Comparison of ENCODE assay signal across 13 cellular contexts in the genomic region with DNA sequence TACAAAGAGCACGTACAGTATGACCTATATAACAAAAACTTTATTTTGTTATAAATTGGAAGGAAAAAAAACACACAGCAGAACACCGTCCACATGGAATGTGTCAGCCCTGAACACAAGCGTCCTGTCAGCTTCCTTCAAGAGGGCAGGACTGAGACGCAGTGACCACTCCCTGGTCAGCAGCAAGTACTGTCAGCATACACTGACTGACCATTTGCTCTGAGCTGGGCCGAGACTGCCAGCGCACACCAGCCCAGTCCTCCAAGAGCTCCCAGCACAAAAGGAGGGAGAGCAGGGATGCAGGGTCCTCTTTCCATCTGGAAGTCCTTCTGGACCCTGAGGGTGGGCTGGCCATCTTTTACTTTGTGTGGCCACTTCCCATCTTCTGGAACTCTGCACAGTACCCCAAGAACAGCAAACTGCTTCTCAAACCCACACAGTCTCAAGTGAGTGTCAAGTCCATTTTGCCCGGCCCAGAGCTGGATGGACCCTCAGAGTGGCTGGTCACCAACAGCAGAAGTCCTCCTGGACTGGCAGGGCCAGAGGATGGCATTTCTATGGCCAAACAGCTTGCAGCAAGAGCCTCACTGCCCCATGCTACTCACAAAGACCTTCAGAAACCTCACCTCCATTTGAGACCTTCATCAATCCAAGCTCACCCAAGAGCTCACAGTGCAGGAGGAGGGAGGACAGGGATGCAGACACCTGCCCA. TPM values are rescaled to one million over a fixed set of nuclear protein-coding genes. Genes with fewer than 3 reads are reported as not detected.
DNase-seq lines count a peak whose midpoint lies in the region; ATAC-seq and TF ChIP-seq lines count a peak whose summit lies in the region.
"Had no signal": no experiment of that assay in that cellular context is flagged by ENCODE, and none has a peak within 500 bp of the region (broad histone marks: within the 10 kb centered on the region; RNA-seq: fewer than 3 reads in every experiment).

No MANE protein-coding gene starts in this region.

- TF ChIP-seq CTCF in OCI-LY7 (conservative IDR thresholded peaks at IDR 0.05; ENCODE audit: low read length): no peak
- TF ChIP-seq CTCF in spleen (IDR thresholded peaks at IDR 0.05 in 8 of 11, conservative IDR thresholded peaks at IDR 0.05 in 3 of 11): no peak

- no TSS peak for BruUV-seq in OCI-LY7 (replicated peaks; lab: Mats Ljungman, UMichigan)

- peaks cover 5% of the 10 kb centered on the region; the same call in 1 of the 2 replicates for H3K9me3 ChIP-seq in OCI-LY7 (ENCODE audit: low read length)
- no peaks in the 10 kb centered on the region for H3K9me3 ChIP-seq in spleen
- H3K9me3 ChIP-seq: MG63, tibial nerve had no signal

- POLR2A ChIA-PET in OCI-LY7 (lab: Charles Lee): interaction anchor here (0.6 to 1.2 kb wide), 6 partner anchors 8 to 422 kb away, joined by 3 to 5 read pairs (median 3); no protein-coding TSS in a partner anchor

- no peaks in the 10 kb centered on the region for H3K9me3 Mint-ChIP-seq in central memory CD8-positive, alpha-beta T cell
- H3K9me3 Mint-ChIP-seq: dendritic cell treated with granulocyte-macrophage colony-stimulating factor and Interleukin-4, amounts not matched to agents 40 ng/mL and 50 ng/mL, for 4 days had no signal

- H3K79me2 ChIP-seq in OCI-LY7 (ENCODE audit: insufficient read depth, low read depth, low read length): peaks cover 100% of the 10 kb centered on the region

- no peak for TF ChIP-seq POLR2A in spleen (IDR thresholded peaks at IDR 0.05)

- peaks cover 96% of the 10 kb centered on the region for H3K4me1 ChIP-seq in OCI-LY7 (ENCODE audit: insufficient read depth, low read length, poor library complexity, severe bottlenecking)
- H3K4me1 ChIP-seq in spleen: peaks cover 42 to 100% (median 97%) of the 10 kb centered on the region in 6 donors

- H3K27ac Mint-ChIP-seq in central memory CD8-positive, alpha-beta T cell (ENCODE audit: low read depth): peak overlapping the region; percentile 99
- H3K27ac Mint-ChIP-seq: dendritic cell treated with granulocyte-macrophage colony-stimulating factor and Interleukin-4, amounts not matched to agents 40 ng/mL and 50 ng/mL, for 4 days had no signal

- no peak for ATAC-seq in central memory CD8-positive, alpha-beta T cell (replicated peaks; ENCODE audit: extremely low read depth, poor library complexity, severe bottlenecking)
- ATAC-seq in HG03354 (IDR thresholded peaks at IDR 0.05; ENCODE audit: poor library complexity, severe bottlenecking, unreplicated experiment): no peak

- peak overlapping the region; percentile 49 for H3K27ac ChIP-seq in OCI-LY7 (ENCODE audit: low read depth, low read length, poor library complexity, severe bottlenecking)
- peak overlapping the region; percentile 6 to 94 (median 78) for H3K27ac ChIP-seq in spleen

- H2AFZ ChIP-seq in OCI-LY7 (ENCODE audit: low read length): no peak overlapping the region

- no peaks in the 10 kb centered on the region for H3K9me2 ChIP-seq in OCI-LY7 (ENCODE audit: insufficient read depth, low read length)

- peak overlapping the region; percentile 77 for H3K4me3 Mint-ChIP-seq in central memory CD8-positive, alpha-beta T cell
- H3K4me3 Mint-ChIP-seq: dendritic cell treated with granulocyte-macrophage colony-stimulating factor and Interleukin-4, amounts not matched to agents 40 ng/mL and 50 ng/mL, for 4 days had no signal

- H3K36me3 Mint-ChIP-seq in central memory CD8-positive, alpha-beta T cell (ENCODE audit: insufficient read depth): peaks cover 61% of the 10 kb centered on the region

- H3K4me3 ChIP-seq in OCI-LY7 (ENCODE audit: low read depth, low read length, poor library complexity, severe bottlenecking): peak overlapping the region; percentile 13
- peak overlapping the region in 1 of 8 donors; percentile 35 for H3K4me3 ChIP-seq in spleen
- H3K4me3 ChIP-seq: MG63, tibial nerve had no signal

- peaks cover 93% of the 10 kb centered on the region for H3K36me3 ChIP-seq in OCI-LY7 (ENCODE audit: insufficient read depth, low read length)
- H3K36me3 ChIP-seq in spleen: peaks cover 0 to 56% (median 12%) of the 10 kb centered on the region in 6 donors
- H3K36me3 ChIP-seq: MG63, tibial nerve had no signal

- no peaks in the 10 kb centered on the region for H3K27me3 Mint-ChIP-seq in central memory CD8-positive, alpha-beta T cell

- intact Hi-C loops in OCI-LY7 (cut with micrococcal nuclease; ENCODE audit: unreplicated experiment) (no loop called here), spleen (cut with DNase I; ENCODE audit: low total_unique reads) (no loop called here)

- 64 to 73% (median 70%) methylated on average over 7 of the region's 7 CpGs for WGBS in spleen, 5 donors

- peak; percentile 20 for DNase-seq in activated T-cell treated with anti-CD3 and anti-CD28 coated beads, Interleukin-2, amount 50 U/mL, for 1 hour
- DNase-seq in activated T-cell treated with anti-CD3 and anti-CD28 coated beads for 4 hours: no peak
- DNase-seq in OCI-LY7 (ENCODE audit: low spot score): no peak
- no peak for DNase-seq in central memory CD8-positive, alpha-beta T cell (ENCODE audit: low spot score in 2 of 2)
- peak; percentile 54 for DNase-seq in spleen
- no peak for DNase-seq in NCI-H2081 treated with DMSO at 0.1 percent for 48 hours (lab: John Stamatoyannopoulos, UW)
- DNase-seq in NCI-H82 (lab: John Stamatoyannopoulos, UW): no peak
- DNase-seq: ACHN, MG63, nucleus accumbens had no signal

- CTCF ChIA-PET in OCI-LY7 (lab: Charles Lee; ENCODE audit: unreplicated experiment): no interaction called here

- peaks cover 89% of the 10 kb centered on the region for H3K4me1 Mint-ChIP-seq in central memory CD8-positive, alpha-beta T cell

- peaks cover 39% of the 10 kb centered on the region for H4K20me1 ChIP-seq in OCI-LY7 (ENCODE audit: insufficient read depth, low read length)

- peak overlapping the region; percentile 32 for H3K4me2 ChIP-seq in OCI-LY7 (ENCODE audit: low read length)

- H3K27me3 ChIP-seq in spleen (replicated peaks in 1 of 7): no peaks in the 10 kb centered on the region
- H3K27me3 ChIP-seq: MG63, tibial nerve had no signal

RNA-seq across cellular contexts. Expression of a gene that starts 11.7 kb away (rescaled TPM):
- total RNA-seq in OCI-LY7 (2014; rRNA removed; shearing (Covaris generic)): 89.3 and 137 TPM in 2 replicates
- total RNA-seq in OCI-LY7 (2022) (253 and 262 TPM in 2 replicates), spleen (100 to 1,000 TPM in 6 of 7 donors, 10 to 100 TPM in 1; 96.4 to 136 (median 107) TPM)
- polyA plus RNA-seq in spleen: 10 to 100 TPM; 23.2 to 38.4 (median 29.8) TPM

Comparison
In these comparisons a context has a peak if more than half of its experiments do, and no peak if none do; other contexts are left out.
1. DNase-seq: peak in activated T-cell treated with anti-CD3 and anti-CD28 coated beads, Interleukin-2, amount 50 U/mL, for 1 hour (single experiment) and spleen (single experiment); none in activated T-cell treated with anti-CD3 and anti-CD28 coated beads for 4 hours (single experiment), OCI-LY7 (single experiment), central memory CD8-positive, alpha-beta T cell (0 of 2), NCI-H2081 treated with DMSO at 0.1 percent for 48 hours (single experiment) and NCI-H82 (single experiment).